In genomic region chr21:34348890-34349519, GRCh38 we compare ENCODE assay signal across 37 cellular contexts. TPM values are rescaled to one million over a fixed set of nuclear protein-coding genes. Genes with fewer than 3 reads are reported as not detected.
"Had no signal": no experiment of that assay in that cellular context is flagged by ENCODE, and none has a peak within 500 bp of the region (broad histone marks: within the 10 kb centered on the region; RNA-seq: fewer than 3 reads in every experiment).

No MANE protein-coding gene starts in this region.

- H3K27me3 Mint-ChIP-seq: activated CD8-positive, alpha-beta T cell treated with anti-CD3 and anti-CD28 coated beads for 36 hours; activated naive CD4-positive, alpha-beta T cell treated with anti-CD3 and anti-CD28 coated beads, Interleukin-2, amount 50 U/mL, for 24 hours had no signal

- H3K36me3 ChIP-seq: breast epithelium, SJCRH30, WERI-Rb-1 had no signal

- H3K9me3 ChIP-seq: body of pancreas, breast epithelium, SJCRH30 had no signal

- H3K27ac Mint-ChIP-seq: activated CD4-positive, alpha-beta T cell treated with anti-CD3 and anti-CD28 coated beads, Interleukin-2, amount 10 ng/mL, durations not matched to agents 24 days and 14 days; activated CD8-positive, alpha-beta T cell treated with anti-CD3 and anti-CD28 coated beads for 36 hours; activated naive CD4-positive, alpha-beta T cell treated with anti-CD3 and anti-CD28 coated beads, Interleukin-2, amount 50 U/mL, for 24 hours; activated naive CD8-positive, alpha-beta T cell treated with anti-CD3 and anti-CD28 coated beads, Interleukin-2, amount 10 ng/mL, durations not matched to agents 7 days and 5 days; activated T-cell treated with anti-CD3 and anti-CD28 coated beads, Interleukin-2, amount 50 U/mL, for 72 hours; activated T-helper 17 cell treated with anti-CD3 and anti-CD28 coated beads, Interleukin-2, amount 50 U/mL, for 72 hours had no signal

- H3K4me1 Mint-ChIP-seq: activated naive CD4-positive, alpha-beta T cell treated with anti-CD3 and anti-CD28 coated beads, Interleukin-2, amount 50 U/mL, for 24 hours; activated T-helper 17 cell treated with anti-CD3 and anti-CD28 coated beads, Interleukin-2, amount 50 U/mL, for 72 hours had no signal

- H3K4me1 ChIP-seq: body of pancreas, breast epithelium, SJCRH30 had no signal

- DNase-seq: activated CD4-positive, alpha-beta T cell treated with anti-CD3 and anti-CD28 coated beads, Interleukin-2, amount 10 ng/mL, durations not matched to agents 24 days and 14 days; activated CD4-positive, alpha-beta T cell treated with anti-CD3 and anti-CD28 coated beads, Interleukin-2, amount 50 U/mL, for 4 hours; activated CD8-positive, alpha-beta T cell treated with anti-CD3 and anti-CD28 coated beads for 36 hours; activated gamma-delta T cell; activated naive CD4-positive, alpha-beta T cell treated with Interleukin-2 at 50 U/mL for 16 hours; activated naive CD8-positive, alpha-beta T cell treated with anti-CD3 and anti-CD28 coated beads, Interleukin-2, amount 10 ng/mL, durations not matched to agents 7 days and 5 days; activated T-cell treated with anti-CD3 and anti-CD28 coated beads, Interleukin-2, amount 50 U/mL, for 1 hour; activated T-cell treated with anti-CD3 and anti-CD28 coated beads, Interleukin-2, amount 50 U/mL, for 72 hours; body of pancreas; caudate nucleus; cerebellar nuclear complex; NCI-H1092 treated with DMSO at 0.1 percent for 48 hours; NCI-H1417; NCI-H146; NCI-H187; NCI-H2029 treated with DMSO at 0.1 percent for 48 hours; NCI-H2107; NCI-H2171; NCI-H226; NCI-H446 treated with DMSO at 0.1 percent for 48 hours; NCI-H524; NCI-H774; SHP77; SJCRH30; T1000; WERI-Rb-1 had no signal

- H3K36me3 Mint-ChIP-seq: activated naive CD4-positive, alpha-beta T cell treated with anti-CD3 and anti-CD28 coated beads, Interleukin-2, amount 50 U/mL, for 24 hours; activated naive CD8-positive, alpha-beta T cell treated with anti-CD3 and anti-CD28 coated beads, Interleukin-2, amount 10 ng/mL, durations not matched to agents 7 days and 5 days had no signal

- H3K27ac ChIP-seq: body of pancreas, breast epithelium, KMS-11, SJCRH30, SK-N-MC, WERI-Rb-1 had no signal

- H3K9ac ChIP-seq: KMS-11 had no signal

- ATAC-seq: body of pancreas had no signal

- H3K4me3 Mint-ChIP-seq: activated CD4-positive, alpha-beta T cell treated with anti-CD3 and anti-CD28 coated beads, Interleukin-2, amount 10 ng/mL, durations not matched to agents 24 days and 14 days; activated CD8-positive, alpha-beta T cell treated with anti-CD3 and anti-CD28 coated beads for 36 hours; activated naive CD4-positive, alpha-beta T cell treated with anti-CD3 and anti-CD28 coated beads, Interleukin-2, amount 50 U/mL, for 24 hours; activated naive CD8-positive, alpha-beta T cell treated with anti-CD3 and anti-CD28 coated beads, Interleukin-2, amount 10 ng/mL, durations not matched to agents 7 days and 5 days; activated T-cell treated with anti-CD3 and anti-CD28 coated beads, Interleukin-2, amount 50 U/mL, for 72 hours; activated T-helper 17 cell treated with anti-CD3 and anti-CD28 coated beads, Interleukin-2, amount 50 U/mL, for 72 hours had no signal

- H3K27me3 ChIP-seq: body of pancreas, breast epithelium, SJCRH30 had no signal

- H3K4me3 ChIP-seq: body of pancreas, breast epithelium, SJCRH30, SK-N-MC had no signal

- FAIRE-seq: astrocyte had no signal

- H3K4me2 ChIP-seq: KMS-11 had no signal

- H3K9me3 Mint-ChIP-seq: activated CD4-positive, alpha-beta T cell treated with anti-CD3 and anti-CD28 coated beads, Interleukin-2, amount 10 ng/mL, durations not matched to agents 24 days and 14 days; activated naive CD4-positive, alpha-beta T cell treated with anti-CD3 and anti-CD28 coated beads, Interleukin-2, amount 50 U/mL, for 24 hours; activated T-cell treated with anti-CD3 and anti-CD28 coated beads, Interleukin-2, amount 50 U/mL, for 72 hours; activated T-helper 17 cell treated with anti-CD3 and anti-CD28 coated beads, Interleukin-2, amount 50 U/mL, for 72 hours had no signal

RNA-seq across cellular contexts. Expression of gene KCNE2, which starts 14.8 kb away (rescaled TPM):
- total RNA-seq: activated CD4-positive, alpha-beta T cell treated with anti-CD3 and anti-CD28 coated beads, Interleukin-2, amount 10 ng/mL, durations not matched to agents 24 days and 14 days; activated CD8-positive, alpha-beta memory T cell treated with anti-CD3 and anti-CD28 coated beads for 36 hours; activated CD8-positive, alpha-beta T cell treated with anti-CD3 and anti-CD28 coated beads for 36 hours; activated naive CD8-positive, alpha-beta T cell treated with anti-CD3 and anti-CD28 coated beads, Interleukin-2, amount 10 ng/mL, durations not matched to agents 7 days and 5 days; activated T-helper 17 cell treated with anti-CD3 and anti-CD28 coated beads, Interleukin-2, amount 50 U/mL, for 72 hours; body of pancreas; LHCN-M2; RPMI7951; T-helper 1 cell treated with Interleukin-12 subunit alpha and Interleukin-12 subunit beta and Interleukin-4 antibody, amounts not matched to agents 30 ng/mL and 1 ng/mL, for 36 hours; T-helper 2 cell treated with Interferon-gamma antibody and Interleukin-4, amounts not matched to agents 100 ng/mL and 5 ng/mL, for 36 hours had no signal
